ENCODE assay signal across 15 cellular contexts in the genomic region with DNA sequence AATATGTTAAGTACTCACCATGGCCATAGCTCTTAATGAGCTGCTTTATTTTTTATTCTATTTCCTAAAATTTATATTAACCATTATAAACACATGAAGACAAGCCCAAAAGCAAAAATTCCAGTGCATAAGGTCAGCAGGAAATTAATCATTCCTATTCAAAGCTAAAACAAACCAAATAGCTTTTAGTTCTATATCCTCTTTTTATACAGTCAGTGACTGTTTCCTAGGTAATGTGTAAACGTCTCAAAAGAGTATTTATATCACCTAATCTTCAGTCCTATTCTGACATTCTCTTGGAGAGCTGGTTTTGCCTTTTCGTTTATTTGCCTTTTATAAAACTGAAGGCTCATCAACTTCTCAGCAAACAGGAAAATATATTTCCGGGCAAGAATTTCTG. TPM values are rescaled to one million over a fixed set of nuclear protein-coding genes. Genes with fewer than 3 reads are reported as not detected.
DNase-seq lines count a peak whose midpoint lies in the region; ATAC-seq and TF ChIP-seq lines count a peak whose summit lies in the region.
"Had no signal": no experiment of that assay in that cellular context is flagged by ENCODE, and none has a peak within 500 bp of the region (broad histone marks: within the 10 kb centered on the region; RNA-seq: fewer than 3 reads in every experiment).

No MANE protein-coding gene starts in this region.

- H3K4me1 Mint-ChIP-seq in T-helper 17 cell (peaks cover 27% of the 10 kb centered on the region), progenitor cell of endocrine pancreas (ENCODE audit: low read depth) (peaks cover 12% of the 10 kb centered on the region)

- no peak overlapping the region for H4K8ac ChIP-seq in IMR-90 (ENCODE audit: low read depth in 2 of 2, low read length in 2 of 2)

- H3K36me3 Mint-ChIP-seq in T-helper 17 cell (ENCODE audit: low read depth), result peaks cover 4% of the 10 kb centered on the region
- peaks cover 16% of the 10 kb centered on the region for H3K36me3 Mint-ChIP-seq in progenitor cell of endocrine pancreas (ENCODE audit: insufficient read depth)

- H3K27me3 ChIP-seq in IMR-90 (ENCODE audit: control insufficient read depth, insufficient read depth, low read length) (no peaks in the 10 kb centered on the region), PC-9 (ENCODE audit: insufficient read depth, low read depth) (no peaks in the 10 kb centered on the region), MM.1S (replicated peaks; ENCODE audit: insufficient read depth, low read length) (no peaks in the 10 kb centered on the region)

- H3K9me3 ChIP-seq in IMR-90 (ENCODE audit: control insufficient read depth, insufficient read depth, low read length), result no peaks in the 10 kb centered on the region
- H3K9me3 ChIP-seq in T-helper 17 cell (ENCODE audit: control insufficient read depth, low read length, poor library complexity, severe bottlenecking), result no peaks in the 10 kb centered on the region
- no peaks in the 10 kb centered on the region for H3K9me3 ChIP-seq in PC-9 (ENCODE audit: insufficient read depth, low read depth)
- H3K9me3 ChIP-seq in MM.1S (replicated peaks; ENCODE audit: insufficient read depth, low read length), result no peaks in the 10 kb centered on the region
- H3K9me3 ChIP-seq in OCI-LY7 (ENCODE audit: low read length), result no peaks in the 10 kb centered on the region

- no peak overlapping the region for H3K18ac ChIP-seq in IMR-90 (ENCODE audit: low read depth, low read length)

- dilution Hi-C loops in IMR-90 (cut with HindIII; ENCODE audit: low sequenced_read_pairs, unreplicated experiment), result no loop called here

- no peak for TF ChIP-seq POLR2A in IMR-90 (IDR thresholded peaks at IDR 0.05; ENCODE audit: low read depth, low read length)

- POLR2A ChIA-PET in IMR-90 (lab: Charles Lee; ENCODE audit: unreplicated experiment), result no interaction called here
- POLR2A ChIA-PET in PC-9 (lab: Charles Lee; ENCODE audit: unreplicated experiment), result interaction anchor here (0.6 kb wide), 2 partner anchors 74 to 124 kb away, joined by 3 to 7 read pairs; no protein-coding TSS in a partner anchor
- POLR2A ChIA-PET in OCI-LY7 (lab: Charles Lee), result interaction anchor here (1.4 to 2.0 kb wide), 2 partner anchors 9 to 11 kb away, joined by 4 to 6 read pairs; no protein-coding TSS in a partner anchor

- BruUV-seq in IMR-90 (replicated peaks; lab: Mats Ljungman, UMichigan) (no TSS peak), PC-9 (replicated peaks; lab: Mats Ljungman, UMichigan) (no TSS peak), OCI-LY7 (replicated peaks; lab: Mats Ljungman, UMichigan) (no TSS peak)

- H3K27ac Mint-ChIP-seq in T-helper 17 cell (peak overlapping the region; percentile 8), progenitor cell of endocrine pancreas (peak overlapping the region; percentile 41)
- H3K27ac Mint-ChIP-seq: IgD-negative memory B cell had no signal

- H3F3A ChIP-seq in PC-9 (ENCODE audit: insufficient read depth, low read depth) (peaks cover 3% of the 10 kb centered on the region; the same call in 1 of the 2 replicates), MM.1S (ENCODE audit: insufficient read depth, low read length) (no peaks in the 10 kb centered on the region; the same call in 1 of the 2 replicates)

- H3K9me1 ChIP-seq in IMR-90 (ENCODE audit: insufficient read depth, low read length), result peaks cover 3% of the 10 kb centered on the region; the same call in 1 of the 2 replicates

- no peak overlapping the region for H3K56ac ChIP-seq in IMR-90 (ENCODE audit: extremely low read depth, insufficient read depth, low read length)

- H3K4me3 ChIP-seq in IMR-90 (ENCODE audit: insufficient read depth, low read depth, low read length), result no peak overlapping the region
- no peak overlapping the region for H3K4me3 ChIP-seq in PC-9
- no peak overlapping the region for H3K4me3 ChIP-seq in MM.1S (ENCODE audit: low read length)
- no peak overlapping the region for H3K4me3 ChIP-seq in OCI-LY7 (ENCODE audit: low read depth, low read length, poor library complexity, severe bottlenecking)

- no peak overlapping the region for H3K4ac ChIP-seq in IMR-90 (ENCODE audit: low read depth, low read length)

- no peaks in the 10 kb centered on the region for H3K27me3 Mint-ChIP-seq in T-helper 17 cell
- no peaks in the 10 kb centered on the region for H3K27me3 Mint-ChIP-seq in progenitor cell of endocrine pancreas
- H3K27me3 Mint-ChIP-seq: CD8-positive, alpha-beta memory T cell; IgD-negative memory B cell had no signal

- H3K4me3 Mint-ChIP-seq in T-helper 17 cell (no peak overlapping the region), progenitor cell of endocrine pancreas (ENCODE audit: low read depth) (no peak overlapping the region)

- H3K27ac ChIP-seq in IMR-90 (ENCODE audit: insufficient read depth, low read length) (no peak overlapping the region), epithelial cell of prostate (peak overlapping the region; percentile 62), PC-9 (no peak overlapping the region), MM.1S (ENCODE audit: low read length) (no peak overlapping the region), OCI-LY7 (ENCODE audit: low read depth, low read length, poor library complexity, severe bottlenecking) (no peak overlapping the region)

- H4K20me1 ChIP-seq in IMR-90 (ENCODE audit: insufficient read depth, low read length) (no peaks in the 10 kb centered on the region), PC-9 (ENCODE audit: insufficient read depth) (peaks cover 25% of the 10 kb centered on the region; the same call in 1 of the 2 replicates), MM.1S (ENCODE audit: insufficient read depth, low read length) (no peaks in the 10 kb centered on the region), OCI-LY7 (ENCODE audit: insufficient read depth, low read length) (no peaks in the 10 kb centered on the region)

- TF ChIP-seq RAD21 in IMR-90 (IDR thresholded peaks at IDR 0.05; ENCODE audit: low read length), result no peak

- no peaks in the 10 kb centered on the region for H3K9me3 Mint-ChIP-seq in progenitor cell of endocrine pancreas (ENCODE audit: low read depth)
- H3K9me3 Mint-ChIP-seq: CD8-positive, alpha-beta memory T cell; IgD-negative memory B cell had no signal

- no peak overlapping the region for H4K5ac ChIP-seq in IMR-90 (ENCODE audit: low read depth, low read length)

- H4K91ac ChIP-seq in IMR-90 (ENCODE audit: insufficient read depth, low read depth, low read length), result no peak overlapping the region

- H3K23ac ChIP-seq in IMR-90 (ENCODE audit: low read depth, low read length), result no peak overlapping the region

- intact Hi-C loops in IMR-90 (cut with micrococcal nuclease) (no loop called here), PC-9 (cut with micrococcal nuclease; ENCODE audit: unreplicated experiment) (no loop called here), OCI-LY7 (cut with micrococcal nuclease; ENCODE audit: unreplicated experiment) (no loop called here)

- H2AK5ac ChIP-seq in IMR-90 (ENCODE audit: low read depth, low read length), result no peak overlapping the region

- H3K9ac ChIP-seq in IMR-90 (ENCODE audit: low read depth, low read length) (no peak overlapping the region), MM.1S (ENCODE audit: low read length) (no peak overlapping the region)

- no CpG with 5 or more reads among the region's 3 CpGs for WGBS in IMR-90 (ENCODE audit: extremely low coverage in 2 of 2, insufficient read length in 1 of 2), 2 experiments

- no peak overlapping the region for H2AK9ac ChIP-seq in IMR-90 (replicated peaks; ENCODE audit: low read depth, low read length, poor library complexity)

- H2BK15ac ChIP-seq in IMR-90 (ENCODE audit: low read depth, low read length), result no peak overlapping the region

- in situ Hi-C loops in IMR-90 (cut with MboI; ENCODE audit: low sequenced_read_pairs), result no loop called here

- no peak for ATAC-seq in IMR-90 (ENCODE audit: low read depth)
- no peak for ATAC-seq in T-helper 17 cell

- no peak for TF ChIP-seq CTCF in IMR-90 (conservative IDR thresholded peaks at IDR 0.05; ENCODE audit: low read depth, low read length)
- TF ChIP-seq CTCF in progenitor cell of endocrine pancreas (IDR thresholded peaks at IDR 0.05; ENCODE audit: unreplicated experiment), result no peak
- no peak for TF ChIP-seq CTCF in PC-9 (conservative IDR thresholded peaks at IDR 0.05)
- TF ChIP-seq CTCF in MM.1S (IDR thresholded peaks at IDR 0.05; ENCODE audit: low read length), result no peak
- no peak for TF ChIP-seq CTCF in OCI-LY7 (conservative IDR thresholded peaks at IDR 0.05; ENCODE audit: low read length)

- H3K4me2 ChIP-seq in IMR-90 (ENCODE audit: low read depth, low read length) (no peak overlapping the region), PC-9 (no peak overlapping the region), MM.1S (ENCODE audit: low read depth, low read length) (no peak overlapping the region), OCI-LY7 (ENCODE audit: low read length) (no peak overlapping the region)

- DNase-seq in IMR-90 (peak; percentile 8), T-helper 17 cell (no peak), epithelial cell of prostate (ENCODE audit: low read depth, low spot score) (no peak), progenitor cell of endocrine pancreas (ENCODE audit: low spot score, unreplicated experiment) (no peak), PC-9 (no peak), MM.1S (no peak), OCI-LY7 (ENCODE audit: low spot score) (no peak)
- DNase-seq: CD8-positive, alpha-beta memory T cell; DMS 273 treated with DMSO at 0.1 percent for 48 hours; NCI-H1092 treated with DMSO at 0.1 percent for 48 hours; NCI-H1694; NCI-H345; NCI-H748 treated with DMSO at 0.1 percent for 48 hours had no signal

- peaks cover 36% of the 10 kb centered on the region for H3K79me2 ChIP-seq in PC-9 (ENCODE audit: low read depth)
- H3K79me2 ChIP-seq in MM.1S (ENCODE audit: low read length), result peaks cover 38% of the 10 kb centered on the region
- H3K79me2 ChIP-seq in OCI-LY7 (ENCODE audit: insufficient read depth, low read depth, low read length), result peaks cover 29% of the 10 kb centered on the region

- CTCF ChIA-PET in IMR-90 (lab: Yijun Ruan, JAX), result interaction anchor here (0.8 to 1.7 kb wide), 5 partner anchors 9 to 132 kb away, joined by 3 to 5 read pairs (median 3); no protein-coding TSS in a partner anchor
- CTCF ChIA-PET in PC-9 (lab: Charles Lee), result interaction anchor here (0.7 kb wide), 1 partner anchor 27 kb away, joined by 3 read pairs; no protein-coding TSS in a partner anchor
- CTCF ChIA-PET in OCI-LY7 (lab: Charles Lee; ENCODE audit: unreplicated experiment), result interaction anchor here (1.0 kb wide), 1 partner anchor 8 kb away, joined by 4 read pairs; no protein-coding TSS in a partner anchor

- H3K9me2 ChIP-seq in PC-9 (ENCODE audit: insufficient read depth) (no peaks in the 10 kb centered on the region), MM.1S (replicated peaks; ENCODE audit: insufficient read depth, low read length) (no peaks in the 10 kb centered on the region), OCI-LY7 (ENCODE audit: insufficient read depth, low read length) (no peaks in the 10 kb centered on the region)

- H3K4me1 ChIP-seq in IMR-90 (ENCODE audit: control insufficient read depth, insufficient read depth, low read length) (no peaks in the 10 kb centered on the region), PC-9 (replicated peaks; ENCODE audit: insufficient read depth) (peaks cover 10% of the 10 kb centered on the region), MM.1S (ENCODE audit: low read length) (peaks cover 5% of the 10 kb centered on the region; the same call in 1 of the 2 replicates), OCI-LY7 (ENCODE audit: insufficient read depth, low read length, poor library complexity, severe bottlenecking) (peaks cover 7% of the 10 kb centered on the region)

- no peak overlapping the region for H2BK20ac ChIP-seq in IMR-90 (ENCODE audit: low read depth, low read length)

- peaks cover 2 to 24% of the 10 kb centered on the region in 2 experiments; a peak in 3 of 4 replicates for H3K79me1 ChIP-seq in IMR-90 (ENCODE audit: low read depth in 1 of 2, low read length in 2 of 2)

- H2AFZ ChIP-seq in IMR-90 (replicated peaks; ENCODE audit: low read length, poor library complexity) (no peak overlapping the region), PC-9 (no peak overlapping the region), MM.1S (ENCODE audit: low read length) (no peak overlapping the region), OCI-LY7 (ENCODE audit: low read length) (no peak overlapping the region)

- H2BK120ac ChIP-seq in IMR-90 (ENCODE audit: low read depth, low read length), result no peak overlapping the region

- H3K14ac ChIP-seq in IMR-90 (replicated peaks; ENCODE audit: low read depth, low read length), result no peak overlapping the region

- H3K36me3 ChIP-seq in IMR-90 (ENCODE audit: control insufficient read depth, insufficient read depth, low read length), result peaks cover 7% of the 10 kb centered on the region; the same call in 1 of the 2 replicates
- H3K36me3 ChIP-seq in PC-9 (ENCODE audit: low read depth), result peaks cover 53% of the 10 kb centered on the region
- peaks cover 14% of the 10 kb centered on the region for H3K36me3 ChIP-seq in MM.1S (replicated peaks; ENCODE audit: insufficient read depth, low read length)
- peaks cover 62% of the 10 kb centered on the region for H3K36me3 ChIP-seq in OCI-LY7 (ENCODE audit: insufficient read depth, low read length)

- no peak overlapping the region for H2BK5ac ChIP-seq in IMR-90 (ENCODE audit: low read depth, low read length, poor library complexity, severe bottlenecking)

RNA-seq across cellular contexts. Expression of a gene that starts 4.2 kb away (rescaled TPM):
- total RNA-seq in IMR-90 (2012; rRNA removed) (9.5 and 11.7 TPM in 2 replicates), T-helper 17 cell (1 to 10 TPM; 7.0 to 9.1 TPM), progenitor cell of endocrine pancreas (30.6 and 31.9 TPM in 2 replicates), PC-9 (2021) (36.5 and 52.7 TPM in 2 replicates), OCI-LY7 (2022) (28.4 and 29.0 TPM in 2 replicates)
- 8.7 and 11.0 TPM in 2 replicates for polyA plus RNA-seq in IMR-90 (2012; rRNA removed)
- 2.1 and 2.3 TPM in 2 replicates for polyA plus RNA-seq in IMR-90 (2012; cell fraction: cytosol; rRNA removed)
- polyA plus RNA-seq in IMR-90 (2012; cell fraction: nucleus; rRNA removed; ENCODE audit: low replicate concordance), result 0.69 and 5.6 TPM in 2 replicates
- total RNA-seq in OCI-LY7 (2014; rRNA removed; shearing (Covaris generic)), result 6.2 and 13.2 TPM in 2 replicates

RNA-seq across cellular contexts. Expression of a gene that starts 28.0 kb away (rescaled TPM):
- total RNA-seq in IMR-90 (2012; rRNA removed) (not detected in 2 replicates), T-helper 17 cell (under 1 TPM in 1 of 2 donors, not detected in 1; 0.80 TPM), progenitor cell of endocrine pancreas (not detected in 2 replicates), PC-9 (2021) (not detected in 2 replicates), OCI-LY7 (2022) (0.22 and 0.89 TPM in 2 replicates)
- not detected in 2 replicates for polyA plus RNA-seq in IMR-90 (2012; rRNA removed)
- not detected in 2 replicates for polyA plus RNA-seq in IMR-90 (2012; cell fraction: cytosol; rRNA removed)
- polyA plus RNA-seq in IMR-90 (2012; cell fraction: nucleus; rRNA removed; ENCODE audit: low replicate concordance), result not detected in 2 replicates
- total RNA-seq in OCI-LY7 (2014; rRNA removed; shearing (Covaris generic)), result not detected in 2 replicates
- total RNA-seq: CD8-positive, alpha-beta memory T cell; Daoy had no signal
- polyA plus RNA-seq: CD8-positive, alpha-beta memory T cell had no signal
